ENCODE assay signal across 1 cellular context in genomic region chr6:13629459-13630116, GRCh38.
TF ChIP-seq lines count a peak whose summit lies in the region.

No MANE protein-coding gene starts in this region.

TF ChIP-seq in GM23338, 12 proteins besides CTCF, POLR2A, EP300 and RAD21 (continued from another document):
- TF ChIP-seq, protein P1, sequence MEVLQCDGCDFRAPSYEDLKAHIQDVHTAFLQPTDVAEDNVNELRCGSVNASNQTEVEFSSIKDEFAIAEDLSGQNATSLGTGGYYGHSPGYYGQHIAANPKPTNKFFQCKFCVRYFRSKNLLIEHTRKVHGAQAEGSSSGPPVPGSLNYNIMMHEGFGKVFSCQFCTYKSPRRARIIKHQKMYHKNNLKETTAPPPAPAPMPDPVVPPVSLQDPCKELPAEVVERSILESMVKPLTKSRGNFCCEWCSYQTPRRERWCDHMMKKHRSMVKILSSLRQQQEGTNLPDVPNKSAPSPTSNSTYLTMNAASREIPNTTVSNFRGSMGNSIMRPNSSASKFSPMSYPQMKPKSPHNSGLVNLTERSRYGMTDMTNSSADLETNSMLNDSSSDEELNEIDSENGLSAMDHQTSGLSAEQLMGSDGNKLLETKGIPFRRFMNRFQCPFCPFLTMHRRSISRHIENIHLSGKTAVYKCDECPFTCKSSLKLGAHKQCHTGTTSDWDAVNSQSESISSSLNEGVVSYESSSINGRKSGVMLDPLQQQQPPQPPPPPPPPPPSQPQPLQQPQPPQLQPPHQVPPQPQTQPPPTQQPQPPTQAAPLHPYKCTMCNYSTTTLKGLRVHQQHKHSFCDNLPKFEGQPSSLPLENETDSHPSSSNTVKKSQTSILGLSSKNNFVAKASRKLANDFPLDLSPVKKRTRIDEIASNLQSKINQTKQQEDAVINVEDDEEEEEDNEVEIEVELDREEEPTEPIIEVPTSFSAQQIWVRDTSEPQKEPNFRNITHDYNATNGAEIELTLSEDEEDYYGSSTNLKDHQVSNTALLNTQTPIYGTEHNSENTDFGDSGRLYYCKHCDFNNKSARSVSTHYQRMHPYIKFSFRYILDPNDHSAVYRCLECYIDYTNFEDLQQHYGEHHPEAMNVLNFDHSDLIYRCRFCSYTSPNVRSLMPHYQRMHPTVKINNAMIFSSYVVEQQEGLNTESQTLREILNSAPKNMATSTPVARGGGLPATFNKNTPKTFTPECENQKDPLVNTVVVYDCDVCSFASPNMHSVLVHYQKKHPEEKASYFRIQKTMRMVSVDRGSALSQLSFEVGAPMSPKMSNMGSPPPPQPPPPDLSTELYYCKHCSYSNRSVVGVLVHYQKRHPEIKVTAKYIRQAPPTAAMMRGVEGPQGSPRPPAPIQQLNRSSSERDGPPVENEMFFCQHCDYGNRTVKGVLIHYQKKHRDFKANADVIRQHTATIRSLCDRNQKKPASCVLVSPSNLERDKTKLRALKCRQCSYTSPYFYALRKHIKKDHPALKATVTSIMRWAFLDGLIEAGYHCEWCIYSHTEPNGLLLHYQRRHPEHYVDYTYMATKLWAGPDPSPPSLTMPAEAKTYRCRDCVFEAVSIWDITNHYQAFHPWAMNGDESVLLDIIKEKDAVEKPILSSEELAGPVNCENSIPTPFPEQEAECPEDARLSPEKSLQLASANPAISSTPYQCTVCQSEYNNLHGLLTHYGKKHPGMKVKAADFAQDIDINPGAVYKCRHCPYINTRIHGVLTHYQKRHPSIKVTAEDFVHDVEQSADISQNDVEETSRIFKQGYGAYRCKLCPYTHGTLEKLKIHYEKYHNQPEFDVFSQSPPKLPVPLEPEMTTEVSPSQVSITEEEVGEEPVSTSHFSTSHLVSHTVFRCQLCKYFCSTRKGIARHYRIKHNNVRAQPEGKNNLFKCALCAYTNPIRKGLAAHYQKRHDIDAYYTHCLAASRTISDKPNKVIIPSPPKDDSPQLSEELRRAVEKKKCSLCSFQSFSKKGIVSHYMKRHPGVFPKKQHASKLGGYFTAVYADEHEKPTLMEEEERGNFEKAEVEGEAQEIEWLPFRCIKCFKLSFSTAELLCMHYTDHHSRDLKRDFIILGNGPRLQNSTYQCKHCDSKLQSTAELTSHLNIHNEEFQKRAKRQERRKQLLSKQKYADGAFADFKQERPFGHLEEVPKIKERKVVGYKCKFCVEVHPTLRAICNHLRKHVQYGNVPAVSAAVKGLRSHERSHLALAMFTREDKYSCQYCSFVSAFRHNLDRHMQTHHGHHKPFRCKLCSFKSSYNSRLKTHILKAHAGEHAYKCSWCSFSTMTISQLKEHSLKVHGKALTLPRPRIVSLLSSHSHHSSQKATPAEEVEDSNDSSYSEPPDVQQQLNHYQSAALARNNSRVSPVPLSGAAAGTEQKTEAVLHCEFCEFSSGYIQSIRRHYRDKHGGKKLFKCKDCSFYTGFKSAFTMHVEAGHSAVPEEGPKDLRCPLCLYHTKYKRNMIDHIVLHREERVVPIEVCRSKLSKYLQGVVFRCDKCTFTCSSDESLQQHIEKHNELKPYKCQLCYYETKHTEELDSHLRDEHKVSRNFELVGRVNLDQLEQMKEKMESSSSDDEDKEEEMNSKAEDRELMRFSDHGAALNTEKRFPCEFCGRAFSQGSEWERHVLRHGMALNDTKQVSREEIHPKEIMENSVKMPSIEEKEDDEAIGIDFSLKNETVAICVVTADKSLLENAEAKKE (CRISPR knock-in tag; IDR thresholded peaks at IDR 0.05) = no peak
- no peak for TF ChIP-seq ZNF331 (CRISPR knock-in tag; IDR thresholded peaks at IDR 0.05; ENCODE audit: low read depth)
